In the genomic region with DNA sequence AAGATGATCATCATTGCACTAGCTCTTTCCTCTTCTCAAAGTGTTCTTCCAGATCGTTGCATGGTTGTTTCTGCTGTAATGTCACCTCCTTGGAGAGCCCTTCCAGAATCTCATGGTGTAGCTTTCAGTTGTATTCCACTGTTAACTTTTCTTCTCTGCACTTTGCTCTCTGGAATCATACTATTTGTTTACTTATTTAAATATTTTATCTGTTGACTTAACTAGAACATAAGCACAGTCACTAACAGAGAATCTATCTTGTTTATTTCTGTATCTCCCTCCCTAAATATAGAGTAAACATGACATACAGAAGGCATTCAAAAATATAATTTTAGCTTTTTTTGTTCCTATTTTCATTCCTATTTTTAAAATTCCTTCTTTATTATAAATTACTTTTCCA, we compare ENCODE assay signal across 16 cellular contexts. TPM values are rescaled to one million over a fixed set of nuclear protein-coding genes. Genes with fewer than 3 reads are reported as not detected.
"Had no signal": no experiment of that assay in that cellular context is flagged by ENCODE, and none has a peak within 500 bp of the region (broad histone marks: within the 10 kb centered on the region; RNA-seq: fewer than 3 reads in every experiment).

No MANE protein-coding gene starts in this region.

- DNase-seq: colonic mucosa; dermis blood vessel endothelial cell; endodermal cell; erythroblast; foreskin keratinocyte; head of caudate nucleus; left cardiac atrium; mammary epithelial cell; naive thymus-derived CD4-positive, alpha-beta T cell; sigmoid colon; stimulated activated CD4-positive, alpha-beta T cell treated with anti-CD3 and anti-CD28 coated beads, Interleukin-12 subunit alpha, Interleukin-12 subunit beta, amount 100 ng/mL, for 4 hours; stimulated activated naive CD4-positive, alpha-beta T cell treated with Interleukin-2 at 50 U/mL for 16 hours; trophoblast cell had no signal

- H3K4me1 ChIP-seq: colonic mucosa, foreskin keratinocyte, sigmoid colon had no signal

- H3K36me3 ChIP-seq: colonic mucosa, sigmoid colon had no signal

- H3K36me3 Mint-ChIP-seq: naive thymus-derived CD4-positive, alpha-beta T cell had no signal

- H3K9me3 ChIP-seq: colonic mucosa, sigmoid colon had no signal

- H3K4me3 ChIP-seq: colonic mucosa, sigmoid colon, skin epidermis had no signal

- FAIRE-seq: endothelial cell of umbilical vein, keratinocyte had no signal

- H3K4me3 Mint-ChIP-seq: endodermal cell; naive thymus-derived CD4-positive, alpha-beta T cell had no signal

- H3K27ac Mint-ChIP-seq: endodermal cell; naive thymus-derived CD4-positive, alpha-beta T cell had no signal

- H3K27ac ChIP-seq: colonic mucosa, foreskin keratinocyte, sigmoid colon, skin epidermis had no signal

- ATAC-seq: foreskin keratinocyte; left cardiac atrium; naive thymus-derived CD4-positive, alpha-beta T cell had no signal

- H3K4me1 Mint-ChIP-seq: naive thymus-derived CD4-positive, alpha-beta T cell had no signal

- H3K27me3 Mint-ChIP-seq: naive thymus-derived CD4-positive, alpha-beta T cell had no signal

RNA-seq across cellular contexts. Expression of gene LIN7A, which starts 11.8 kb away (rescaled TPM):
- total RNA-seq: foreskin keratinocyte had no signal
- polyA plus RNA-seq: foreskin keratinocyte; keratinocyte; mammary epithelial cell; naive thymus-derived CD4-positive, alpha-beta T cell had no signal
